In the genomic region with DNA sequence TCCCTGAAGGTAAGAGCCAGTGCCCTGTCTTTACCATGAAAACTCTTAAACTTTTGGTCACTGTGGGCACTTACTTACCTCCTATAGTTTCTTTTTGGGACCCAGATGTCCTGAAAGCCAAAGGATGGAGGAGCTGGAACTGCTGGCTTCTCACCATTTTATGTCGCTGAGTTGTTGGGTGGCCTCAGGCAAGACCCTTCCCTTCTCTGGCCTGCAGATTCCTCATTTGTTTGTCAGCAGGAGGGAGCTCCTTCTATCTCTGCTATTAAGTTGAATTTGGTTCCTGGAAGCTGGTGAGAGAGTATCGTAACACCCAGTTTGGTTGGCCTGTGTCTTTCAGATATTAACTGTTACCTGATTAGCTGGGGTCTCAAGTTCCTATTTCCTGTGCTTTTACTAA, we compare ENCODE assay signal across 10 cellular contexts.
A peak's percentile ranks its signal among the peaks of the same experiment; 100 is the strongest.
DNase-seq lines count a peak whose midpoint lies in the region; ATAC-seq and TF ChIP-seq lines count a peak whose summit lies in the region.
"Had no signal": no experiment of that assay in that cellular context is flagged by ENCODE, and none has a peak within 500 bp of the region (broad histone marks: within the 10 kb centered on the region; RNA-seq: fewer than 3 reads in every experiment).

No MANE protein-coding gene starts in this region.

- H3K4me3 ChIP-seq in lung: no peak overlapping the region
- H3K4me3 ChIP-seq in suprapubic skin: peak overlapping the region; percentile 30
- H3K4me3 ChIP-seq: cardiac muscle cell had no signal

- 73 to 82% methylated on average over 2 of the region's 2 CpGs for WGBS in lung, 2 donors
- 42% methylated on average over 2 of the region's 2 CpGs for WGBS in suprapubic skin

- TF ChIP-seq CTCF in lung (IDR thresholded peaks at IDR 0.05; ENCODE audit: control extremely low read depth, extremely low read depth) (no peak), suprapubic skin (IDR thresholded peaks at IDR 0.05) (no peak)

- TF ChIP-seq EP300 in suprapubic skin (IDR thresholded peaks at IDR 0.05): no peak

- H3K9me3 ChIP-seq in lung (ENCODE audit: control insufficient read depth in 2 of 2, insufficient read depth in 1 of 2, low read length in 1 of 2): no peaks in the 10 kb centered on the region
- no peaks in the 10 kb centered on the region for H3K9me3 ChIP-seq in suprapubic skin

- H3K4me1 ChIP-seq in lung (ENCODE audit: control insufficient read depth in 2 of 2, insufficient read depth in 2 of 2, low read length in 2 of 2) (peaks cover 44 to 47% of the 10 kb centered on the region in 2 donors), suprapubic skin (peaks cover 71% of the 10 kb centered on the region)

- DNase-seq in activated CD8-positive, alpha-beta memory T cell treated with anti-CD3 and anti-CD28 coated beads, Interleukin-2, amount 10 ng/mL, durations not matched to agents 7 days and 5 days: no peak
- DNase-seq in activated CD8-positive, alpha-beta memory T cell treated with anti-CD3 and anti-CD28 coated beads, Interleukin-2, amount 50 U/mL, for 48 hours: no peak
- DNase-seq in activated T-helper 2 cell treated with anti-CD3 and anti-CD28 coated beads, Interferon-gamma antibody, Interleukin-2, Interleukin-4, amounts not matched to agents 10 μg/mL and 5 μg/mL and 100 μg/mL, durations not matched to agents 14 hours and 24 hours and 36 hours (ENCODE audit: low spot score): no peak
- no peak for DNase-seq in lung (ENCODE audit: low spot score)
- DNase-seq in suprapubic skin (ENCODE audit: low spot score in 2 of 2): no peak
- no peak for DNase-seq in UCSD-AML1 (lab: John Stamatoyannopoulos, UW; ENCODE audit: unreplicated experiment)
- DNase-seq: occipital lobe had no signal

- TF ChIP-seq POLR2A in suprapubic skin (IDR thresholded peaks at IDR 0.05): no peak

- H3K27me3 ChIP-seq in lung (ENCODE audit: control insufficient read depth, insufficient read depth) (no peaks in the 10 kb centered on the region), suprapubic skin (no peaks in the 10 kb centered on the region)
- H3K27me3 ChIP-seq: cardiac muscle cell had no signal

- H3K4me3 Mint-ChIP-seq in activated CD8-positive, alpha-beta memory T cell treated with anti-CD3 and anti-CD28 coated beads, Interleukin-2, amount 10 ng/mL, durations not matched to agents 7 days and 5 days: no peak overlapping the region
- H3K4me3 Mint-ChIP-seq in activated T-helper 2 cell treated with anti-CD3 and anti-CD28 coated beads, Interferon-gamma antibody, Interleukin-2, Interleukin-4, amounts not matched to agents 10 μg/mL and 5 μg/mL and 100 μg/mL, durations not matched to agents 14 hours and 24 hours and 36 hours (ENCODE audit: low read depth): no peak overlapping the region

- H3K9me3 Mint-ChIP-seq in activated CD8-positive, alpha-beta memory T cell treated with anti-CD3 and anti-CD28 coated beads, Interleukin-2, amount 10 ng/mL, durations not matched to agents 7 days and 5 days (ENCODE audit: low read depth): no peaks in the 10 kb centered on the region
- H3K9me3 Mint-ChIP-seq in activated T-helper 2 cell treated with anti-CD3 and anti-CD28 coated beads, Interferon-gamma antibody, Interleukin-2, Interleukin-4, amounts not matched to agents 10 μg/mL and 5 μg/mL and 100 μg/mL, durations not matched to agents 14 hours and 24 hours and 36 hours: no peaks in the 10 kb centered on the region

- CTCF ChIA-PET in activated CD8-positive, alpha-beta memory T cell treated with anti-CD3 and anti-CD28 coated beads, Interleukin-2, amount 10 ng/mL, durations not matched to agents 7 days and 5 days (lab: Charles Lee): interaction anchor here (0.8 to 3.0 kb wide), 7 partner anchors 9 to 539 kb away, joined by 3 to 9 read pairs (median 3); partner anchors contain the start of gene RAB5IF

- intact Hi-C loops in activated T-helper 2 cell treated with anti-CD3 and anti-CD28 coated beads, Interferon-gamma antibody, Interleukin-2, Interleukin-4, amounts not matched to agents 10 μg/mL and 5 μg/mL and 100 μg/mL, durations not matched to agents 14 hours and 24 hours and 36 hours (cut with micrococcal nuclease): no loop called here

- H3K36me3 ChIP-seq in lung (ENCODE audit: control insufficient read depth in 2 of 2, insufficient read depth in 2 of 2, low read length in 2 of 2) (peaks cover 0 to 5% of the 10 kb centered on the region in 2 donors), suprapubic skin (peaks cover 3% of the 10 kb centered on the region)

- ATAC-seq in activated CD8-positive, alpha-beta memory T cell treated with anti-CD3 and anti-CD28 coated beads, Interleukin-2, amount 10 ng/mL, durations not matched to agents 7 days and 5 days: no peak
- ATAC-seq in lung (ENCODE audit: insufficient read depth, low FRiP score): no peak
- no peak for ATAC-seq in HG03460 (IDR thresholded peaks at IDR 0.05; ENCODE audit: unreplicated experiment)
- ATAC-seq in GM21825 (IDR thresholded peaks at IDR 0.05; ENCODE audit: unreplicated experiment): no peak

- H3K27ac Mint-ChIP-seq in activated CD8-positive, alpha-beta memory T cell treated with anti-CD3 and anti-CD28 coated beads, Interleukin-2, amount 10 ng/mL, durations not matched to agents 7 days and 5 days: peak overlapping the region; percentile 37
- H3K27ac Mint-ChIP-seq in activated T-helper 2 cell treated with anti-CD3 and anti-CD28 coated beads, Interferon-gamma antibody, Interleukin-2, Interleukin-4, amounts not matched to agents 10 μg/mL and 5 μg/mL and 100 μg/mL, durations not matched to agents 14 hours and 24 hours and 36 hours: peak overlapping the region; percentile 28

- no peaks in the 10 kb centered on the region for H3K36me3 Mint-ChIP-seq in activated CD8-positive, alpha-beta memory T cell treated with anti-CD3 and anti-CD28 coated beads, Interleukin-2, amount 10 ng/mL, durations not matched to agents 7 days and 5 days
- H3K36me3 Mint-ChIP-seq in activated T-helper 2 cell treated with anti-CD3 and anti-CD28 coated beads, Interferon-gamma antibody, Interleukin-2, Interleukin-4, amounts not matched to agents 10 μg/mL and 5 μg/mL and 100 μg/mL, durations not matched to agents 14 hours and 24 hours and 36 hours (ENCODE audit: low read depth): peaks cover 4% of the 10 kb centered on the region

- H3K27me3 Mint-ChIP-seq in activated CD8-positive, alpha-beta memory T cell treated with anti-CD3 and anti-CD28 coated beads, Interleukin-2, amount 10 ng/mL, durations not matched to agents 7 days and 5 days: no peaks in the 10 kb centered on the region
- H3K27me3 Mint-ChIP-seq in activated T-helper 2 cell treated with anti-CD3 and anti-CD28 coated beads, Interferon-gamma antibody, Interleukin-2, Interleukin-4, amounts not matched to agents 10 μg/mL and 5 μg/mL and 100 μg/mL, durations not matched to agents 14 hours and 24 hours and 36 hours (ENCODE audit: low read depth): no peaks in the 10 kb centered on the region

- H3K27ac ChIP-seq in lung (ENCODE audit: low read depth in 1 of 2, low read length in 1 of 2) (peak overlapping the region; percentile 14 to 80), suprapubic skin (peak overlapping the region; percentile 77)

- H3K4me1 Mint-ChIP-seq in activated CD8-positive, alpha-beta memory T cell treated with anti-CD3 and anti-CD28 coated beads, Interleukin-2, amount 10 ng/mL, durations not matched to agents 7 days and 5 days: peaks cover 29% of the 10 kb centered on the region
- peaks cover 25% of the 10 kb centered on the region for H3K4me1 Mint-ChIP-seq in activated T-helper 2 cell treated with anti-CD3 and anti-CD28 coated beads, Interferon-gamma antibody, Interleukin-2, Interleukin-4, amounts not matched to agents 10 μg/mL and 5 μg/mL and 100 μg/mL, durations not matched to agents 14 hours and 24 hours and 36 hours (ENCODE audit: low read depth)
